Comparison of ENCODE assay signal across 9 cellular contexts in the genomic region with DNA sequence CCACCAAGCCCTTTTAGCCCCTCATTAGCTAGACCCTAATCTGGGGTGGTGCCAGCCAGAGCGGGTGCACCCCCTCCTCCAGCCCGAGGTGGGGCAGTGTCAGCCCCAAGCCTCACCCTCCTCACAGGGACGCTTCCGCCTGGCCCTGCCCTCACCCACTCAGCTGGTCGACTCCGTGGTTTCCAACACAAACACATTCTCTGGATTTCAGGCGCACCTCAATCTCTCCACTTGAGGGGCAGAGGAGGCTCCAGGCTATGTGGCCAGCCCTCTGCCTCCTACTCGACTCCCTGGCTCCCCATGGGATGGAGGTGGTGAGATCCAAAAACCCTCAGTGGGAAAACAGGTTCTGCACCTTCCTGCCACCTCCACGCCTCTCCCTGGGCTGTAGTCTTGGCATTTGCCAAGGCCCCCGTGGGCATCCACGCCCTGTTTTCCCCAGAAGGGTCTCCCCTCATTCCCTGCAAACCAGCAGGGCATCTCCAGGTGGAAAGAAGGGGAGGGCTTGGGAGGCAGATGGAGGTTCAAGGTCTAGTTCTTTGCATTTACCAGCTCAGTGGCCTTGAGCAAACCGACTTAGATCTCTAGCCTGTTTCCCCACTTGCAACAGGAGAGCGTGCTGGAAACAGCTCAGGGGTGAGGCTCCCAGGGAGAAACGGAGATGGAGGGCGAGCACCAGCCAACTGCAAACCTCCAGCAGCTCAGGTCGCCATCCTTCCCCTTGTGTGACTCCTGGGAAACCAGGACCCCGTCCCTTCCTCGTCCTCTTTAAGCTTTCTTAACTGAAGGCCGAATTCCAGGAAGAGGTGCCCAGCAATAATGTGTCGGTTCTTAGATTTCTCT. TPM values are rescaled to one million over a fixed set of nuclear protein-coding genes. Genes with fewer than 3 reads are reported as not detected.
A peak's percentile ranks its signal among the peaks of the same experiment; 100 is the strongest.
DNase-seq lines count a peak whose midpoint lies in the region; ATAC-seq and TF ChIP-seq lines count a peak whose summit lies in the region.
"Had no signal": no experiment of that assay in that cellular context is flagged by ENCODE, and none has a peak within 500 bp of the region (broad histone marks: within the 10 kb centered on the region; RNA-seq: fewer than 3 reads in every experiment).

No MANE protein-coding gene starts in this region.

- intact Hi-C loops in left cardiac atrium (cut with DNase I): loop anchor here in 1 of 2 donors (5.0 to 10.0 kb wide), 3 partner anchors 54 to 356 kb away; no protein-coding TSS in a partner anchor
- intact Hi-C loops in sciatic nerve (cut with DNase I): no loop called here

- no peak for TF ChIP-seq CTCF in VCaP (conservative IDR thresholded peaks at IDR 0.05)

- H3K27ac ChIP-seq in VCaP: peak overlapping the region; percentile 68; the same call in 1 of the 2 replicates

- peak; percentile 73 for DNase-seq in DMS79 (lab: John Stamatoyannopoulos, UW)
- peak; percentile 47 for DNase-seq in left cardiac atrium
- no peak for DNase-seq in sciatic nerve (ENCODE audit: low spot score)
- DNase-seq in stimulated activated CD4-positive, alpha-beta T cell treated with anti-CD3 and anti-CD28 coated beads, Interleukin-12 subunit alpha, Interleukin-12 subunit beta, amount 100 ng/mL, for 4 hours: no peak
- no peak for DNase-seq in cerebellar cortex (ENCODE audit: low spot score)
- DNase-seq in GDM1 (lab: John Stamatoyannopoulos, UW): no peak
- DNase-seq: NCI-H2081 had no signal

- ATAC-seq in left cardiac atrium (peak; percentile 4 to 13), sciatic nerve (peak; percentile 9), GM18907 (IDR thresholded peaks at IDR 0.05; ENCODE audit: unreplicated experiment) (no peak)

RNA-seq across cellular contexts. Expression of a gene that starts 1.7 kb away (rescaled TPM):
- 10 to 100 TPM; 63.4 to 65.2 TPM for total RNA-seq in left cardiac atrium
- total RNA-seq in sciatic nerve: 138 TPM

Comparison
In these comparisons a context has a peak if more than half of its experiments do, and no peak if none do; other contexts are left out.
1. DNase-seq: peak in DMS79 (single experiment) and left cardiac atrium (single experiment); none in sciatic nerve (single experiment), stimulated activated CD4-positive, alpha-beta T cell treated with anti-CD3 and anti-CD28 coated beads, Interleukin-12 subunit alpha, Interleukin-12 subunit beta, amount 100 ng/mL, for 4 hours (single experiment), cerebellar cortex (single experiment) and GDM1 (single experiment).